Comparison of ENCODE assay signal across 9 cellular contexts in genomic region chr5:89342106-89342876, GRCh38.
DNase-seq lines count a peak whose midpoint lies in the region; ATAC-seq and TF ChIP-seq lines count a peak whose summit lies in the region.
"Had no signal": no experiment of that assay in that cellular context is flagged by ENCODE, and none has a peak within 500 bp of the region (broad histone marks: within the 10 kb centered on the region; RNA-seq: fewer than 3 reads in every experiment).

No MANE protein-coding gene starts in this region.

- no peak overlapping the region for H3K27ac ChIP-seq in psoas muscle

- TF ChIP-seq CTCF in HFFc6 (IDR thresholded peaks at IDR 0.05) (no peak), psoas muscle (IDR thresholded peaks at IDR 0.05) (no peak)

- ATAC-seq in GM18499 (IDR thresholded peaks at IDR 0.05; ENCODE audit: insufficient read depth, unreplicated experiment) (peak; percentile 24), psoas muscle (no peak)

- DNase-seq in HFFc6 (peak; percentile 90), NCI-H510A (lab: John Stamatoyannopoulos, UW) (peak; percentile 2), kidney tubule cell (ENCODE audit: low spot score) (peak; percentile 72), hippocampal formation (lab: John Stamatoyannopoulos, UW) (no peak), ureter (ENCODE audit: low spot score) (no peak), psoas muscle (no peak), NCI-H1930 (lab: John Stamatoyannopoulos, UW) (no peak)

- H3K9me3 Mint-ChIP-seq in HFFc6, result no peaks in the 10 kb centered on the region

- no peaks in the 10 kb centered on the region; the same call in 1 of the 2 replicates for H3K27me3 Mint-ChIP-seq in HFFc6 (ENCODE audit: insufficient read depth)

- H3K27ac Mint-ChIP-seq in HFFc6, result peak overlapping the region; percentile 70
- H3K27ac Mint-ChIP-seq: mesothelial cell of epicardium had no signal

- peaks cover 39% of the 10 kb centered on the region for H3K4me1 Mint-ChIP-seq in HFFc6 (ENCODE audit: low read depth)
- H3K4me1 Mint-ChIP-seq: mesothelial cell of epicardium had no signal

- H3K27me3 ChIP-seq in psoas muscle (ENCODE audit: insufficient read depth in 3 of 3, low read length in 2 of 3), result no peaks in the 10 kb centered on the region

- no peaks in the 10 kb centered on the region for H3K9me3 ChIP-seq in psoas muscle

- no peak overlapping the region for H3K4me3 ChIP-seq in psoas muscle

- no peaks in the 10 kb centered on the region for H3K36me3 ChIP-seq in psoas muscle (ENCODE audit: insufficient read depth in 1 of 2, low read depth in 1 of 2)

- H3K36me3 Mint-ChIP-seq in HFFc6 (ENCODE audit: low read depth), result no peaks in the 10 kb centered on the region
- H3K36me3 Mint-ChIP-seq: mesothelial cell of epicardium had no signal

- 0 out of 2 replicates have a peak overlapping the region, but pooled peaks have one; percentile 3 for H3K4me3 Mint-ChIP-seq in HFFc6
- H3K4me3 Mint-ChIP-seq: mesothelial cell of epicardium had no signal

- intact Hi-C loops in psoas muscle (cut with DNase I), result no loop called here

- WGBS in psoas muscle, 3 donors, result 89 to 95% (median 92%) methylated on average over 2 of the region's 2 CpGs

- H3K4me1 ChIP-seq in psoas muscle, result no peaks in the 10 kb centered on the region

Comparison
In these comparisons a context has a peak if more than half of its experiments do, and no peak if none do; other contexts are left out.
1. DNase-seq: peak in HFFc6 (single experiment), NCI-H510A (single experiment) and kidney tubule cell (single experiment); none in hippocampal formation (0 of 2), ureter (single experiment), psoas muscle (0 of 2) and NCI-H1930 (0 of 2).